Comparison of ENCODE assay signal across 12 cellular contexts in genomic region chr13:66305960-66306617, GRCh38.
"Had no signal": no experiment of that assay in that cellular context is flagged by ENCODE, and none has a peak within 500 bp of the region (broad histone marks: within the 10 kb centered on the region; RNA-seq: fewer than 3 reads in every experiment).

No MANE protein-coding gene starts in this region.

- DNase-seq: activated CD4-positive, CD25-positive, alpha-beta regulatory T cell treated with anti-CD3 and anti-CD28 coated beads, Interleukin-2, amount 50 U/mL, for 72 hours; activated naive CD4-positive, alpha-beta T cell treated with Interleukin-2 at 50 U/mL for 16 hours; activated T-cell treated with anti-CD3 and anti-CD28 coated beads for 4 hours; anterior cingulate cortex; brain microvascular endothelial cell; esophagus squamous epithelium; left ventricle myocardium inferior; mucosa of descending colon; natural killer cell; retina had no signal

- H3K4me3 ChIP-seq: coronary artery, esophagus squamous epithelium, left ventricle myocardium inferior, mucosa of descending colon had no signal

- H3K4me1 ChIP-seq: esophagus squamous epithelium, left ventricle myocardium inferior had no signal

- H3K27me3 ChIP-seq: brain microvascular endothelial cell, esophagus squamous epithelium, neutrophil had no signal

- H3K36me3 ChIP-seq: brain microvascular endothelial cell, esophagus squamous epithelium, left ventricle myocardium inferior, neutrophil had no signal

- H3K27ac ChIP-seq: brain microvascular endothelial cell, coronary artery, esophagus squamous epithelium, left ventricle myocardium inferior, neutrophil had no signal

- H3K9me3 ChIP-seq: esophagus squamous epithelium, left ventricle myocardium inferior, mucosa of descending colon, neutrophil had no signal
